Comparison of ENCODE assay signal across 8 cellular contexts in genomic region chr6:96520039-96520850, GRCh38. TPM values are rescaled to one million over a fixed set of nuclear protein-coding genes. Genes with fewer than 3 reads are reported as not detected.
DNase-seq lines count a peak whose midpoint lies in the region; ATAC-seq and TF ChIP-seq lines count a peak whose summit lies in the region.

No MANE protein-coding gene starts in this region.

- H3K4me3 ChIP-seq in MG63 (peak overlapping the region; percentile 90), colonic mucosa (peak overlapping the region; percentile 67)

- peak overlapping the region in 1 of 2 donors; percentile 19 for H3K9ac ChIP-seq in colonic mucosa (ENCODE audit: low read depth in 2 of 2, low read length in 2 of 2)

- H3K27ac ChIP-seq in CD4-positive, alpha-beta T cell (ENCODE audit: low read depth, low read length), result no peak overlapping the region
- H3K27ac ChIP-seq in colonic mucosa, result no peak overlapping the region

- H3K27ac Mint-ChIP-seq in CD4-positive, alpha-beta T cell, result peak overlapping the region; percentile 100

- peaks cover 10% of the 10 kb centered on the region for H3K36me3 ChIP-seq in MG63
- H3K36me3 ChIP-seq in colonic mucosa, result no peaks in the 10 kb centered on the region

- peaks cover 44% of the 10 kb centered on the region for H3K4me1 Mint-ChIP-seq in CD4-positive, alpha-beta T cell (ENCODE audit: low read depth)

- CTCF ChIA-PET in CD4-positive, alpha-beta T cell (lab: Charles Lee), result no interaction called here

- peak overlapping the region; percentile 100 for H3K4me3 Mint-ChIP-seq in CD4-positive, alpha-beta T cell

- H3K27me3 ChIP-seq in CD4-positive, alpha-beta T cell (ENCODE audit: control insufficient read depth, insufficient read depth, low read length), result no peaks in the 10 kb centered on the region
- H3K27me3 ChIP-seq in MG63 (no peaks in the 10 kb centered on the region), colonic mucosa (no peaks in the 10 kb centered on the region)

- no peaks in the 10 kb centered on the region for H3K9me3 ChIP-seq in CD4-positive, alpha-beta T cell (ENCODE audit: control insufficient read depth, low read length)
- H3K9me3 ChIP-seq in MG63 (no peaks in the 10 kb centered on the region), colonic mucosa (no peaks in the 10 kb centered on the region)

- POLR2A ChIA-PET in CD4-positive, alpha-beta T cell (lab: Charles Lee), result interaction anchor here (0.8 to 3.7 kb wide), 5 partner anchors 21 to 404 kb away, joined by 3 to 54 read pairs (median 3); partner anchors contain the start of gene KLHL32

- no peak for ATAC-seq in CD4-positive, alpha-beta T cell (ENCODE audit: poor library complexity)
- ATAC-seq in GM19452 (IDR thresholded peaks at IDR 0.05; ENCODE audit: unreplicated experiment), result no peak
- no peak for ATAC-seq in HG03175 (IDR thresholded peaks at IDR 0.05; ENCODE audit: unreplicated experiment)

- TF ChIP-seq CTCF in CD4-positive, alpha-beta T cell (IDR thresholded peaks at IDR 0.05), result no peak
- no peak for TF ChIP-seq CTCF in colonic mucosa (IDR thresholded peaks at IDR 0.05)

- H3K36me3 Mint-ChIP-seq in CD4-positive, alpha-beta T cell (ENCODE audit: low read depth), result peaks cover 26% of the 10 kb centered on the region

- H3K4me1 ChIP-seq in colonic mucosa, result peaks cover 6% of the 10 kb centered on the region

- DNase-seq in CD4-positive, alpha-beta T cell, result no peak
- DNase-seq in MG63 (peak; percentile 26), colonic mucosa (peak; percentile 59), myocyte (ENCODE audit: low read depth) (peak; percentile 3), putamen (ENCODE audit: low spot score) (no peak)
- DNase-seq in activated CD4-positive, alpha-beta T cell treated with anti-CD3 and anti-CD28 coated beads for 4 hours, result no peak

- no peaks in the 10 kb centered on the region for H3K27me3 Mint-ChIP-seq in CD4-positive, alpha-beta T cell

- H3K9me3 Mint-ChIP-seq in CD4-positive, alpha-beta T cell, result no peaks in the 10 kb centered on the region

- intact Hi-C loops in CD4-positive, alpha-beta T cell (cut with DNase I, micrococcal nuclease), result loop anchor here (2.0 to 10.0 kb wide), 5 partner anchors 315 to 943 kb away; partner anchors contain the start of genes KLHL32 (in 2 of the 2), GPR63 (in 1 of the 2) and MANEA (in 1 of the 2)
- intact Hi-C loops in colonic mucosa (cut with DNase I), result loop anchor here (10.0 kb wide), 1 partner anchor 375 kb away; the partner anchor contains the start of gene NDUFAF4

RNA-seq across cellular contexts. Expression of gene UFL1, which starts 1.4 kb away (rescaled TPM):
- 10 to 100 TPM; 22.1 TPM for total RNA-seq in CD4-positive, alpha-beta T cell
- 12.6 and 13.8 TPM in 2 replicates for total RNA-seq in MG63 (2014; rRNA removed; shearing (Covaris generic); ENCODE audit: low replicate concordance)
- total RNA-seq in colonic mucosa, result 10 to 100 TPM; 21.5 to 28.6 TPM
- 26.6 and 33.3 TPM in 2 replicates for total RNA-seq in myocyte
- polyA plus RNA-seq in myocyte (2012), result 8.5 TPM

RNA-seq across cellular contexts. Expression of gene FHL5, which starts 42.7 kb away (rescaled TPM):
- not detected for total RNA-seq in CD4-positive, alpha-beta T cell
- total RNA-seq in MG63 (2014; rRNA removed; shearing (Covaris generic); ENCODE audit: low replicate concordance), result not detected in 2 replicates
- total RNA-seq in colonic mucosa (1 to 10 TPM; 1.0 to 1.8 TPM), myocyte (not detected in 2 replicates)
- not detected for polyA plus RNA-seq in myocyte (2012)

Comparison
In these comparisons a context has a peak if more than half of its experiments do, and no peak if none do; other contexts are left out.
1. DNase-seq: peak in MG63 (single experiment), colonic mucosa (single experiment) and myocyte (single experiment); none in CD4-positive, alpha-beta T cell (0 of 10), putamen (single experiment) and activated CD4-positive, alpha-beta T cell treated with anti-CD3 and anti-CD28 coated beads for 4 hours (0 of 2).